ENCODE assay signal across 2 cellular contexts in genomic region chr9:130632081-130632710, GRCh38.
TF ChIP-seq lines count a peak whose summit lies in the region.

No MANE protein-coding gene starts in this region.

TF ChIP-seq in HEK293, 187 proteins besides CTCF, POLR2A, EP300 and RAD21:
- TF ChIP-seq ZNF792 (tag by site-specific recombination; IDR thresholded peaks at IDR 0.05): no peak
- TF ChIP-seq SP2 (tag by site-specific recombination; IDR thresholded peaks at IDR 0.05): peak; percentile 48
- no peak for TF ChIP-seq ZNF670 (tag by site-specific recombination; IDR thresholded peaks at IDR 0.05; ENCODE audit: low read depth)
- no peak for TF ChIP-seq REST (tag by site-specific recombination; IDR thresholded peaks at IDR 0.05)
- TF ChIP-seq ZNF214 (tag by site-specific recombination; IDR thresholded peaks at IDR 0.05; ENCODE audit: borderline replicate concordance): no peak
- TF ChIP-seq YY2 (tag by site-specific recombination; IDR thresholded peaks at IDR 0.05): no peak
- no peak for TF ChIP-seq ZNF544 (tag by site-specific recombination; IDR thresholded peaks at IDR 0.05)
TF ChIP-seq in HEK293: peak in this region for 1.

TF ChIP-seq in H1, 55 proteins besides CTCF, POLR2A, EP300 and RAD21:
- TF ChIP-seq KDM4A (IDR thresholded peaks at IDR 0.05; ENCODE audit: low read depth, low read length, severe bottlenecking) (no peak), CHD1 (IDR thresholded peaks at IDR 0.05; ENCODE audit: low read depth, low read length) (no peak), RXRA (IDR thresholded peaks at IDR 0.05; ENCODE audit: insufficient read depth, low read depth, low read length) (no peak), CEBPB (IDR thresholded peaks at IDR 0.05; ENCODE audit: low read depth, low read length) (no peak), RNF2 (IDR thresholded peaks at IDR 0.05; ENCODE audit: borderline replicate concordance, low read depth, low read length, missing control alignments, poor library complexity, severe bottlenecking) (no peak), KDM1A (IDR thresholded peaks at IDR 0.05; ENCODE audit: borderline replicate concordance, low read length) (no peak), SP4 (IDR thresholded peaks at IDR 0.05; ENCODE audit: low read length) (no peak), SIN3A (conservative IDR thresholded peaks at IDR 0.05 in 1 of 2, IDR thresholded peaks at IDR 0.05 in 1 of 2; ENCODE audit: low read depth in 1 of 2, low read length in 2 of 2) (no peak), GTF2F1 (IDR thresholded peaks at IDR 0.05; ENCODE audit: borderline replicate concordance, low read depth, low read length) (no peak), ATF2 (IDR thresholded peaks at IDR 0.05; ENCODE audit: low read length) (no peak)
TF ChIP-seq in H1: peak in this region for 0.
